In the genomic region with DNA sequence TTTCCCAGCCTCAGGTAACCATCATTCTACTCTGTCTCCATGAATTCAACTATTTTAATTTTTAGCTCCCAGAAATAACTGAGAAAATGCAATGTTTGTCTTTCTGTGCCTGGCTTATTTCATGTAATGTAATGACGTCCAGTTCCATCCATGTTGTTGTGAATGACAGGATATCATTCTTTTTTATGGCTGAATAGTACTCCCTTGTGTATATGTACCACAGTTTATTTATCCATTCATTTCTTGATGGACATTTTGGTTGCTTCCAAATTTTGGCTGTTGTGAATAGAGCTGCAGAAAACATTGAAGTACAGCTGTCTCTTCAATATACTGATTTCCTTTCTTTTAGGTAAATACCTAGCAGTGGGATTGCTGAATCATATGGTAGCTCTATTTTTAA, we compare ENCODE assay signal across 39 cellular contexts. TPM values are rescaled to one million over a fixed set of nuclear protein-coding genes. Genes with fewer than 3 reads are reported as not detected.
"Had no signal": no experiment of that assay in that cellular context is flagged by ENCODE, and none has a peak within 500 bp of the region (broad histone marks: within the 10 kb centered on the region; RNA-seq: fewer than 3 reads in every experiment).

No MANE protein-coding gene starts in this region.

- FAIRE-seq: astrocyte, bronchial epithelial cell, colon had no signal

- H3K36me3 ChIP-seq: adrenal gland, ascending aorta, brain microvascular endothelial cell, breast epithelium, cardiac muscle cell had no signal

- H3K9me3 Mint-ChIP-seq: activated T-helper 17 cell treated with anti-CD3 and anti-CD28 coated beads, Interleukin-2, amount 50 U/mL, for 72 hours had no signal

- H3K27ac Mint-ChIP-seq: activated naive CD4-positive, alpha-beta T cell treated with anti-CD3 and anti-CD28 coated beads for 36 hours; activated naive CD4-positive, alpha-beta T cell treated with anti-CD3 and anti-CD28 coated beads, Interleukin-2, amount 10 ng/mL, durations not matched to agents 7 days and 5 days; activated naive CD4-positive, alpha-beta T cell treated with anti-CD3 and anti-CD28 coated beads, Interleukin-2, amount 50 U/mL, for 24 hours; activated naive CD4-positive, alpha-beta T cell treated with anti-CD3 and anti-CD28 coated beads, Interleukin-2, amount 50 U/mL, for 72 hours; activated naive CD8-positive, alpha-beta T cell; activated naive CD8-positive, alpha-beta T cell treated with anti-CD3 and anti-CD28 coated beads for 36 hours; activated naive CD8-positive, alpha-beta T cell treated with anti-CD3 and anti-CD28 coated beads, Interleukin-2, amount 10 ng/mL, durations not matched to agents 7 days and 5 days; activated naive CD8-positive, alpha-beta T cell treated with anti-CD3 and anti-CD28 coated beads, Interleukin-2, amount 50 U/mL, for 24 hours; activated T-cell treated with anti-CD3 and anti-CD28 coated beads, Interleukin-2, amount 50 U/mL, for 72 hours; activated T-helper 1 cell treated with anti-CD3 and anti-CD28 coated beads, Interleukin-12 subunit alpha, Interleukin-12 subunit beta, Interleukin-2, Interleukin-4 antibody, amounts not matched to agents 30 ng/mL and 10 ng/mL and 1 ng/mL, durations not matched to agents 14 hours and 24 hours and 36 hours; activated T-helper 17 cell treated with anti-CD3 and anti-CD28 coated beads, Interleukin-2, amount 50 U/mL, for 72 hours; activated T-helper 2 cell treated with anti-CD3 and anti-CD28 coated beads, Interferon-gamma antibody, Interleukin-2, Interleukin-4, amounts not matched to agents 10 μg/mL and 5 μg/mL and 100 μg/mL, durations not matched to agents 14 hours and 24 hours and 36 hours; brain had no signal

- H3K36me3 Mint-ChIP-seq: activated naive CD4-positive, alpha-beta T cell treated with anti-CD3 and anti-CD28 coated beads, Interleukin-2, amount 10 ng/mL, durations not matched to agents 7 days and 5 days; activated naive CD4-positive, alpha-beta T cell treated with anti-CD3 and anti-CD28 coated beads, Interleukin-2, amount 50 U/mL, for 24 hours; activated naive CD8-positive, alpha-beta T cell treated with anti-CD3 and anti-CD28 coated beads for 36 hours; activated naive CD8-positive, alpha-beta T cell treated with anti-CD3 and anti-CD28 coated beads, Interleukin-2, amount 10 ng/mL, durations not matched to agents 7 days and 5 days had no signal

- H3K4me3 Mint-ChIP-seq: activated naive CD4-positive, alpha-beta T cell treated with anti-CD3 and anti-CD28 coated beads for 36 hours; activated naive CD4-positive, alpha-beta T cell treated with anti-CD3 and anti-CD28 coated beads, Interleukin-2, amount 10 ng/mL, durations not matched to agents 7 days and 5 days; activated naive CD4-positive, alpha-beta T cell treated with anti-CD3 and anti-CD28 coated beads, Interleukin-2, amount 50 U/mL, for 24 hours; activated naive CD8-positive, alpha-beta T cell; activated naive CD8-positive, alpha-beta T cell treated with anti-CD3 and anti-CD28 coated beads for 36 hours; activated naive CD8-positive, alpha-beta T cell treated with anti-CD3 and anti-CD28 coated beads, Interleukin-2, amount 10 ng/mL, durations not matched to agents 7 days and 5 days; activated naive CD8-positive, alpha-beta T cell treated with anti-CD3 and anti-CD28 coated beads, Interleukin-2, amount 50 U/mL, for 24 hours; activated T-cell treated with anti-CD3 and anti-CD28 coated beads, Interleukin-2, amount 50 U/mL, for 4 hours; activated T-cell treated with anti-CD3 and anti-CD28 coated beads, Interleukin-2, amount 50 U/mL, for 72 hours; activated T-helper 1 cell treated with anti-CD3 and anti-CD28 coated beads, Interleukin-12 subunit alpha, Interleukin-12 subunit beta, Interleukin-2, Interleukin-4 antibody, amounts not matched to agents 30 ng/mL and 10 ng/mL and 1 ng/mL, durations not matched to agents 14 hours and 24 hours and 36 hours; activated T-helper 17 cell treated with anti-CD3 and anti-CD28 coated beads, Interleukin-2, amount 50 U/mL, for 72 hours; brain; central memory CD8-positive, alpha-beta T cell had no signal

- H3K4me1 Mint-ChIP-seq: activated naive CD4-positive, alpha-beta T cell treated with anti-CD3 and anti-CD28 coated beads, Interleukin-2, amount 10 ng/mL, durations not matched to agents 7 days and 5 days; activated naive CD4-positive, alpha-beta T cell treated with anti-CD3 and anti-CD28 coated beads, Interleukin-2, amount 50 U/mL, for 24 hours; activated naive CD8-positive, alpha-beta T cell treated with anti-CD3 and anti-CD28 coated beads for 36 hours; activated naive CD8-positive, alpha-beta T cell treated with anti-CD3 and anti-CD28 coated beads, Interleukin-2, amount 10 ng/mL, durations not matched to agents 7 days and 5 days; activated naive CD8-positive, alpha-beta T cell treated with anti-CD3 and anti-CD28 coated beads, Interleukin-2, amount 50 U/mL, for 24 hours; activated T-helper 17 cell treated with anti-CD3 and anti-CD28 coated beads, Interleukin-2, amount 50 U/mL, for 72 hours; central memory CD8-positive, alpha-beta T cell had no signal

- H3K9me3 ChIP-seq: adrenal gland, ascending aorta, body of pancreas had no signal

- H3K4me1 ChIP-seq: ascending aorta, body of pancreas, breast epithelium had no signal

- H3K27ac ChIP-seq: adrenal gland, ascending aorta, body of pancreas, brain microvascular endothelial cell, breast epithelium, cardiac muscle cell had no signal

- H3K27me3 ChIP-seq: adrenal gland, ascending aorta, body of pancreas, brain microvascular endothelial cell, breast epithelium, cardiac muscle cell had no signal

- DNase-seq: activated effector memory CD4-positive, alpha-beta T cell treated with anti-CD3 and anti-CD28 coated beads, Interleukin-2, amount 50 U/mL, for 16 hours; activated effector memory CD4-positive, alpha-beta T cell treated with Interleukin-2 at 50 U/mL for 16 hours; activated gamma-delta T cell; activated gamma-delta T cell treated with Interleukin-2 at 50 U/mL for 16 hours; activated naive CD4-positive, alpha-beta T cell; activated naive CD4-positive, alpha-beta T cell treated with anti-CD3 and anti-CD28 coated beads for 36 hours; activated naive CD4-positive, alpha-beta T cell treated with anti-CD3 and anti-CD28 coated beads, Interleukin-2, amount 10 ng/mL, durations not matched to agents 7 days and 5 days; activated naive CD4-positive, alpha-beta T cell treated with anti-CD3 and anti-CD28 coated beads, Interleukin-2, amount 50 U/mL, for 16 hours; activated naive CD4-positive, alpha-beta T cell treated with Interleukin-2 at 50 U/mL for 16 hours; activated naive CD8-positive, alpha-beta T cell treated with anti-CD3 and anti-CD28 coated beads for 36 hours; activated naive CD8-positive, alpha-beta T cell treated with anti-CD3 and anti-CD28 coated beads, Interleukin-2, amount 10 ng/mL, durations not matched to agents 7 days and 5 days; activated naive CD8-positive, alpha-beta T cell treated with anti-CD3 and anti-CD28 coated beads, Interleukin-2, amount 50 U/mL, for 24 hours; activated T-cell treated with anti-CD3 and anti-CD28 coated beads, Interleukin-2, amount 50 U/mL, for 4 hours; activated T-cell treated with anti-CD3 and anti-CD28 coated beads, Interleukin-2, amount 50 U/mL, for 48 hours; activated T-cell treated with anti-CD3 and anti-CD28 coated beads, Interleukin-2, amount 50 U/mL, for 72 hours; adrenal gland; amniotic stem cell; amygdala; anterior cingulate cortex; aorta; body of pancreas; brain microvascular endothelial cell; caudate nucleus; central memory CD4-positive, alpha-beta T cell; cerebellar nuclear complex had no signal

- H3K4me3 ChIP-seq: adrenal gland, ascending aorta, body of pancreas, breast epithelium, cardiac muscle cell had no signal

- ATAC-seq: activated naive CD4-positive, alpha-beta T cell treated with anti-CD3 and anti-CD28 coated beads, Interleukin-2, amount 50 U/mL, for 72 hours; activated naive CD8-positive, alpha-beta T cell treated with anti-CD3 and anti-CD28 coated beads, Interleukin-2, amount 50 U/mL, for 24 hours; activated T-cell treated with anti-CD3 and anti-CD28 coated beads, Interleukin-2, amount 50 U/mL, for 4 hours; activated T-cell treated with anti-CD3 and anti-CD28 coated beads, Interleukin-2, amount 50 U/mL, for 72 hours; activated T-helper 17 cell treated with anti-CD3 and anti-CD28 coated beads, Interleukin-2, amount 50 U/mL, for 72 hours; body of pancreas had no signal

RNA-seq across cellular contexts. Expression of a gene that starts 10.5 kb away (rescaled TPM):
- total RNA-seq: activated naive CD4-positive, alpha-beta T cell treated with anti-CD3 and anti-CD28 coated beads for 36 hours; activated naive CD8-positive, alpha-beta T cell treated with anti-CD3 and anti-CD28 coated beads, Interleukin-2, amount 10 ng/mL, durations not matched to agents 7 days and 5 days; activated T-helper 1 cell treated with anti-CD3 and anti-CD28 coated beads, Interleukin-12 subunit alpha, Interleukin-12 subunit beta, Interleukin-2, Interleukin-4 antibody, amounts not matched to agents 30 ng/mL and 10 ng/mL and 1 ng/mL, durations not matched to agents 14 hours and 24 hours and 36 hours had no signal
